In genomic region chr13:102090532-102090931, GRCh38 we compare ENCODE assay signal across 16 cellular contexts.
DNase-seq lines count a peak whose midpoint lies in the region; ATAC-seq and TF ChIP-seq lines count a peak whose summit lies in the region.
"Had no signal": no experiment of that assay in that cellular context is flagged by ENCODE, and none has a peak within 500 bp of the region (broad histone marks: within the 10 kb centered on the region; RNA-seq: fewer than 3 reads in every experiment).

No MANE protein-coding gene starts in this region.

- no peaks in the 10 kb centered on the region for H3K27me3 Mint-ChIP-seq in CD4-positive, alpha-beta T cell
- H3K27me3 Mint-ChIP-seq: IgD-negative memory B cell had no signal

- WGBS in heart right ventricle, 2 donors, result 55 to 61% methylated on average over 8 of the region's 8 CpGs

- peak in 4 of 8 donors; percentile 8 to 59 (median 50) for ATAC-seq in heart right ventricle
- peak; percentile 8 for ATAC-seq in left ventricle myocardium superior
- no peak for ATAC-seq in CD4-positive, alpha-beta T cell (ENCODE audit: poor library complexity)
- ATAC-seq: HepG2 had no signal

- H3K4me3 Mint-ChIP-seq in CD4-positive, alpha-beta T cell, result no peak overlapping the region
- H3K4me3 Mint-ChIP-seq: CD4-positive, alpha-beta memory T cell; IgD-negative memory B cell had no signal

- H3K27ac ChIP-seq in heart right ventricle (peak overlapping the region in 9 of 10 donors; percentile 5 to 74 (median 57)), stomach smooth muscle (ENCODE audit: low read length) (peak overlapping the region; percentile 24)
- no peak overlapping the region for H3K27ac ChIP-seq in CD4-positive, alpha-beta T cell (ENCODE audit: low read depth, low read length)
- H3K27ac ChIP-seq: C4-2B had no signal

- in situ Hi-C loops in KBM-7 (cut with MboI; ENCODE audit: low pct_unique_long_range_greater_than_20kb, low sequenced_read_pairs), result no loop called here

- H3K9me3 Mint-ChIP-seq in CD4-positive, alpha-beta T cell, result no peaks in the 10 kb centered on the region

- no peak overlapping the region for H3K9ac ChIP-seq in stomach smooth muscle (ENCODE audit: low read length in 2 of 2)

- no peaks in the 10 kb centered on the region for H3K36me3 Mint-ChIP-seq in CD4-positive, alpha-beta T cell (ENCODE audit: low read depth)
- H3K36me3 Mint-ChIP-seq: CD4-positive, alpha-beta memory T cell; IgD-negative memory B cell had no signal

- no peak for DNase-seq in heart right ventricle
- DNase-seq in cardiac septum (ENCODE audit: low spot score), result no peak
- peak; percentile 91 for DNase-seq in cerebellar cortex (ENCODE audit: low spot score)
- DNase-seq in left ventricle myocardium superior, result no peak
- no peak for DNase-seq in KBM-7
- no peak for DNase-seq in CD4-positive, alpha-beta T cell
- no peak for DNase-seq in epidermal melanocyte (ENCODE audit: insufficient read length, low spot score)
- DNase-seq: CD4-positive, alpha-beta memory T cell; DMS153; DMS79; GF-D8; GOT3 had no signal

- intact Hi-C loops in heart right ventricle (cut with DNase I) (loop anchor here in 2 of 10 donors (5.0 to 10.0 kb wide), 2 partner anchors 146 to 312 kb away; partner anchors contain the start of gene FGF14 (in 1 of the 2)), cardiac septum (cut with DNase I) (loop anchor here (10.0 kb wide), 1 partner anchor 146 kb away; no protein-coding TSS in a partner anchor), left ventricle myocardium superior (cut with micrococcal nuclease) (no loop called here)
- intact Hi-C loops in CD4-positive, alpha-beta T cell (cut with DNase I, micrococcal nuclease), result no loop called here

- H3K9me3 ChIP-seq in heart right ventricle (no peaks in the 10 kb centered on the region), stomach smooth muscle (ENCODE audit: control insufficient read depth in 2 of 2, low read length in 2 of 2) (no peaks in the 10 kb centered on the region)
- no peaks in the 10 kb centered on the region for H3K9me3 ChIP-seq in CD4-positive, alpha-beta T cell (ENCODE audit: control insufficient read depth, low read length)

- H3K27me3 ChIP-seq in heart right ventricle (no peaks in the 10 kb centered on the region), stomach smooth muscle (ENCODE audit: control insufficient read depth in 1 of 2, insufficient read depth in 2 of 2, low read length in 2 of 2) (no peaks in the 10 kb centered on the region)
- H3K27me3 ChIP-seq in CD4-positive, alpha-beta T cell (ENCODE audit: control insufficient read depth, insufficient read depth, low read length), result no peaks in the 10 kb centered on the region

- H3K36me3 ChIP-seq in heart right ventricle (no peaks in the 10 kb centered on the region), stomach smooth muscle (ENCODE audit: control insufficient read depth in 2 of 2, insufficient read depth in 2 of 2, low read length in 2 of 2) (no peaks in the 10 kb centered on the region)

- H3K4me1 ChIP-seq in heart right ventricle (peaks cover 0 to 32% (median 0%) of the 10 kb centered on the region in 9 donors), stomach smooth muscle (ENCODE audit: control insufficient read depth, insufficient read depth, low read length) (peaks cover 11% of the 10 kb centered on the region)

- CTCF ChIA-PET in CD4-positive, alpha-beta T cell (lab: Charles Lee), result no interaction called here

- no peaks in the 10 kb centered on the region for H3K4me1 Mint-ChIP-seq in CD4-positive, alpha-beta T cell (ENCODE audit: low read depth)
- H3K4me1 Mint-ChIP-seq: CD4-positive, alpha-beta memory T cell; IgD-negative memory B cell had no signal

- H3K4me3 ChIP-seq in heart right ventricle (no peak overlapping the region), stomach smooth muscle (ENCODE audit: low read length in 2 of 2) (no peak overlapping the region)

- TF ChIP-seq CTCF in heart right ventricle (IDR thresholded peaks at IDR 0.05), result no peak
- TF ChIP-seq CTCF in CD4-positive, alpha-beta T cell (IDR thresholded peaks at IDR 0.05), result no peak

- POLR2A ChIA-PET in CD4-positive, alpha-beta T cell (lab: Charles Lee), result no interaction called here

- H3K27ac Mint-ChIP-seq in CD4-positive, alpha-beta T cell, result no peak overlapping the region
- H3K27ac Mint-ChIP-seq: CD4-positive, alpha-beta memory T cell; IgD-negative memory B cell had no signal
